Comparison of ENCODE assay signal across 7 cellular contexts in genomic region chr9:132407196-132407595, GRCh38. TPM values are rescaled to one million over a fixed set of nuclear protein-coding genes. Genes with fewer than 3 reads are reported as not detected.
DNase-seq lines count a peak whose midpoint lies in the region; ATAC-seq and TF ChIP-seq lines count a peak whose summit lies in the region.

No MANE protein-coding gene starts in this region.

- H3K4me3 Mint-ChIP-seq in T-cell: peak overlapping the region; percentile 72 to 94 (median 92)

- no peak for TF ChIP-seq EP300 in gastroesophageal sphincter (IDR thresholded peaks at IDR 0.05)

- H3K27me3 ChIP-seq in HCT116 (ENCODE audit: insufficient read depth, low read length) (no peaks in the 10 kb centered on the region), gastroesophageal sphincter (peaks cover 31% of the 10 kb centered on the region), skeletal muscle satellite cell (ENCODE audit: control insufficient read depth, insufficient read depth, low read length) (peaks cover 20% of the 10 kb centered on the region)

- peak overlapping the region; percentile 83; the same call in 1 of the 2 replicates for H3K9ac ChIP-seq in HCT116 (ENCODE audit: low read length)
- no peak overlapping the region for H3K9ac ChIP-seq in skeletal muscle satellite cell (ENCODE audit: low read depth, low read length)

- TF ChIP-seq CTCF in HCT116 (IDR thresholded peaks at IDR 0.05 in 2 of 3, conservative IDR thresholded peaks at IDR 0.05 in 1 of 3; ENCODE audit: borderline replicate concordance in 1 of 3, insufficient read depth in 1 of 3, low read depth in 2 of 3, low read length in 2 of 3): no peak
- TF ChIP-seq CTCF in gastroesophageal sphincter (IDR thresholded peaks at IDR 0.05): no peak

- H3K27ac Mint-ChIP-seq in T-cell: peak overlapping the region; percentile 80 to 88

- H3K9me3 ChIP-seq in HCT116 (ENCODE audit: control insufficient read depth in 1 of 2, insufficient read depth in 1 of 2, low read depth in 1 of 2, low read length in 2 of 2): no peaks in the 10 kb centered on the region
- H3K9me3 ChIP-seq in gastroesophageal sphincter: no peaks in the 10 kb centered on the region
- H3K9me3 ChIP-seq in skeletal muscle satellite cell (replicated peaks; ENCODE audit: low read length): no peaks in the 10 kb centered on the region

- POLR2A ChIA-PET in HCT116 (lab: Charles Lee): no interaction called here
- POLR2A ChIA-PET in T-cell (lab: Charles Lee): interaction anchor here in 1 of 2 donors (0.6 kb wide), 1 partner anchor 1616 kb away, joined by 4 read pairs; no protein-coding TSS in a partner anchor

- H3K4me1 ChIP-seq in HCT116 (ENCODE audit: control insufficient read depth in 1 of 2, insufficient read depth in 2 of 2, low read length in 2 of 2) (peaks cover 23 to 40% of the 10 kb centered on the region in 2 experiments), gastroesophageal sphincter (peaks cover 0 to 52% (median 20%) of the 10 kb centered on the region in 3 donors), skeletal muscle satellite cell (ENCODE audit: control insufficient read depth, insufficient read depth, low read length) (peaks cover 20% of the 10 kb centered on the region)

- RAD21 ChIA-PET in HCT116 (lab: Charles Lee; ENCODE audit: low non-redundant PET in 1 of 2, low total read pairs in 2 of 2, uncharacterized antibody in 2 of 2, unreplicated experiment in 2 of 2): no interaction called here

- no peaks in the 10 kb centered on the region for H3K9me2 ChIP-seq in HCT116 (ENCODE audit: insufficient read depth)

- no peak for TF ChIP-seq RAD21 in HCT116 (IDR thresholded peaks at IDR 0.05; ENCODE audit: low read depth)

- H3K4me1 Mint-ChIP-seq in T-cell: peaks cover 56 to 64% (median 63%) of the 10 kb centered on the region in 3 donors

- H3K36me3 Mint-ChIP-seq in T-cell: peaks cover 14% of the 10 kb centered on the region

- H3K4me3 ChIP-seq in HCT116 (replicated peaks in 1 of 2; ENCODE audit: low read depth in 1 of 2, low read length in 2 of 2): peak overlapping the region; percentile 92 to 94
- peak overlapping the region; percentile 76 to 81 for H3K4me3 ChIP-seq in gastroesophageal sphincter
- peak overlapping the region; percentile 83 for H3K4me3 ChIP-seq in skeletal muscle satellite cell (ENCODE audit: low read length)

- peaks cover 37% of the 10 kb centered on the region for H3K79me2 ChIP-seq in HCT116 (ENCODE audit: insufficient read depth, low read length)

- WGBS in gastroesophageal sphincter (ENCODE audit: low coverage in 1 of 2), 2 donors: 79 to 90% methylated on average over 2 of the region's 2 CpGs

- CTCF ChIA-PET in HCT116 (lab: Charles Lee) (no interaction called here), T-cell (lab: Charles Lee) (no interaction called here)

- peak overlapping the region; percentile 59 for H2AFZ ChIP-seq in HCT116 (ENCODE audit: low read depth, low read length, poor library complexity, severe bottlenecking)

- DNase-seq in HCT116 (ENCODE audit: low read depth, low spot score) (no peak), T-cell (no peak), GM03348 (ENCODE audit: low spot score) (no peak), ureter (ENCODE audit: low spot score) (no peak)
- DNase-seq in NK-92 treated with Interleukin-12 subunit alpha and Interleukin-12 subunit beta, amount 100 ng/mL, for 24 hours (lab: John Stamatoyannopoulos, UW): no peak

- H3K27me3 Mint-ChIP-seq in T-cell: peaks cover 5 to 16% of the 10 kb centered on the region in 2 donors

- no peak overlapping the region for H3K27ac ChIP-seq in HCT116 (ENCODE audit: low read depth, low read length)
- peak overlapping the region in 2 of 4 donors; percentile 7 to 70 for H3K27ac ChIP-seq in gastroesophageal sphincter

- ATAC-seq in HCT116 (no peak), T-cell (replicated peaks in 1 of 4) (no peak), gastroesophageal sphincter (no peak)

- TF ChIP-seq POLR2A in HCT116 (IDR thresholded peaks at IDR 0.05; ENCODE audit: borderline replicate concordance, extremely low read depth, insufficient read depth, insufficient read length) (no peak), gastroesophageal sphincter (IDR thresholded peaks at IDR 0.05) (no peak)

- no TSS peak for BruUV-seq in HCT116 (replicated peaks; lab: Mats Ljungman, UMichigan)

- H3K4me2 ChIP-seq in HCT116 (ENCODE audit: low read length) (peak overlapping the region; percentile 88), skeletal muscle satellite cell (ENCODE audit: low read length) (peak overlapping the region; percentile 88)

- no peaks in the 10 kb centered on the region for H4K20me1 ChIP-seq in HCT116 (ENCODE audit: insufficient read depth)

- H3K36me3 ChIP-seq in HCT116 (ENCODE audit: control insufficient read depth in 1 of 2, insufficient read depth in 2 of 2, low read length in 2 of 2) (peaks cover 0 to 8% of the 10 kb centered on the region in 2 experiments; a peak in 3 of 4 replicates), gastroesophageal sphincter (peaks cover 0 to 17% of the 10 kb centered on the region in 2 donors), skeletal muscle satellite cell (ENCODE audit: insufficient read depth, low read length) (peaks cover 2% of the 10 kb centered on the region)

- intact Hi-C loops in HCT116 (cut with micrococcal nuclease): loop anchor here (2.0 kb wide), 1 partner anchor 52 kb away; the partner anchor contains the start of gene SETX

- no peaks in the 10 kb centered on the region for H3K9me3 Mint-ChIP-seq in T-cell

TF ChIP-seq in HCT116, 20 proteins besides CTCF, POLR2A, EP300 and RAD21 (continues in another document):
- no peak for TF ChIP-seq CBX3 (IDR thresholded peaks at IDR 0.05; ENCODE audit: low read depth)
- no peak for TF ChIP-seq YY1 (IDR thresholded peaks at IDR 0.05; ENCODE audit: extremely low read depth, insufficient replicate concordance, low read depth, low read length)
- TF ChIP-seq EZH2phosphoT487 (IDR thresholded peaks at IDR 0.05; ENCODE audit: borderline replicate concordance): no peak
- TF ChIP-seq TCF7L2 (IDR thresholded peaks at IDR 0.05; ENCODE audit: borderline replicate concordance, extremely low read depth, insufficient read depth, insufficient read length): no peak
- TF ChIP-seq EGR1 (IDR thresholded peaks at IDR 0.05; ENCODE audit: low read depth): no peak
- no peak for TF ChIP-seq ATF3 (IDR thresholded peaks at IDR 0.05)
- TF ChIP-seq ZBTB33 (IDR thresholded peaks at IDR 0.05; ENCODE audit: extremely low read depth, insufficient replicate concordance, low read length): no peak
- no peak for TF ChIP-seq ZNF274 (IDR thresholded peaks at IDR 0.05; ENCODE audit: low read depth, low read length)
- TF ChIP-seq POLR2AphosphoS5 (IDR thresholded peaks at IDR 0.05; ENCODE audit: low read depth, low read length): no peak
- no peak for TF ChIP-seq CEBPB (IDR thresholded peaks at IDR 0.05; ENCODE audit: low read depth)
- no peak for TF ChIP-seq JUND (IDR thresholded peaks at IDR 0.05)

RNA-seq across cellular contexts. Expression of gene TTF1, which starts 0.6 kb away (rescaled TPM):
- total RNA-seq in HCT116 (2021; ENCODE audit: unreplicated experiment): 14.5 TPM
- polyA plus RNA-seq in HCT116 (2012): 7.9 and 10.1 TPM in 2 replicates
- total RNA-seq in T-cell: 10 to 100 TPM; 12.5 to 20.9 (median 19.2) TPM
- 10 to 100 TPM; 14.5 to 19.7 (median 16.1) TPM for total RNA-seq in gastroesophageal sphincter
- 5.7 and 7.4 TPM in 2 replicates for total RNA-seq in skeletal muscle satellite cell (2012; rRNA removed)
- 13.1 TPM for total RNA-seq in ureter

RNA-seq across cellular contexts. Expression of gene CFAP77, which starts 2.8 kb away (rescaled TPM):
- total RNA-seq in HCT116 (2021; ENCODE audit: unreplicated experiment) (0.98 TPM), T-cell (not detected), gastroesophageal sphincter (not detected), ureter (not detected)
- polyA plus RNA-seq in HCT116 (2012): 0.56 and 0.64 TPM in 2 replicates
- total RNA-seq in skeletal muscle satellite cell (2012; rRNA removed): not detected in 2 replicates

RNA-seq across cellular contexts. Expression of gene SETX, which starts 52.4 kb away (rescaled TPM):
- total RNA-seq in HCT116 (2021; ENCODE audit: unreplicated experiment) (38.5 TPM), T-cell (10 to 100 TPM; 63.9 to 73.2 (median 65.0) TPM), gastroesophageal sphincter (10 to 100 TPM; 45.7 to 67.1 (median 53.5) TPM), ureter (67.6 TPM)
- 12.2 and 13.5 TPM in 2 replicates for polyA plus RNA-seq in HCT116 (2012)
- total RNA-seq in skeletal muscle satellite cell (2012; rRNA removed): 45.4 and 52.2 TPM in 2 replicates
